ENCODE assay signal across 13 cellular contexts in genomic region chr2:47735912-47736311, GRCh38.
"Had no signal": no experiment of that assay in that cellular context is flagged by ENCODE, and none has a peak within 500 bp of the region (broad histone marks: within the 10 kb centered on the region; RNA-seq: fewer than 3 reads in every experiment).

No MANE protein-coding gene starts in this region.

- H3K36me3 Mint-ChIP-seq: activated naive CD8-positive, alpha-beta T cell treated with anti-CD3 and anti-CD28 coated beads, Interleukin-2, amount 10 ng/mL, durations not matched to agents 7 days and 5 days; naive thymus-derived CD4-positive, alpha-beta T cell had no signal

- H3K27ac ChIP-seq: neutrophil, VCaP had no signal

- H3K9me3 Mint-ChIP-seq: activated CD8-positive, alpha-beta T cell treated with anti-CD3 and anti-CD28 coated beads for 36 hours; activated naive CD8-positive, alpha-beta T cell treated with anti-CD3 and anti-CD28 coated beads, Interleukin-2, amount 10 ng/mL, durations not matched to agents 7 days and 5 days; naive thymus-derived CD4-positive, alpha-beta T cell had no signal

- H3K27ac Mint-ChIP-seq: activated CD8-positive, alpha-beta T cell treated with anti-CD3 and anti-CD28 coated beads for 36 hours; activated naive CD8-positive, alpha-beta T cell treated with anti-CD3 and anti-CD28 coated beads, Interleukin-2, amount 10 ng/mL, durations not matched to agents 7 days and 5 days; naive thymus-derived CD4-positive, alpha-beta T cell had no signal

- H3K4me1 Mint-ChIP-seq: activated naive CD8-positive, alpha-beta T cell treated with anti-CD3 and anti-CD28 coated beads, Interleukin-2, amount 10 ng/mL, durations not matched to agents 7 days and 5 days; naive thymus-derived CD4-positive, alpha-beta T cell had no signal

- DNase-seq: activated CD4-positive, alpha-beta T cell treated with anti-CD3 and anti-CD28 coated beads for 4 hours; activated CD8-positive, alpha-beta memory T cell treated with anti-CD3 and anti-CD28 coated beads, Interleukin-2, amount 50 U/mL, for 48 hours; activated CD8-positive, alpha-beta T cell treated with anti-CD3 and anti-CD28 coated beads for 36 hours; activated naive CD8-positive, alpha-beta T cell treated with anti-CD3 and anti-CD28 coated beads, Interleukin-2, amount 10 ng/mL, durations not matched to agents 7 days and 5 days; aorta; dorsolateral prefrontal cortex; left cardiac atrium; naive thymus-derived CD4-positive, alpha-beta T cell; stimulated activated CD4-positive, alpha-beta T cell treated with anti-CD3 and anti-CD28 coated beads, Interleukin-4, amount 100 ng/mL, for 4 hours had no signal

- H3K4me3 ChIP-seq: dorsolateral prefrontal cortex, lung had no signal

- H3K9me3 ChIP-seq: neutrophil had no signal

- H3K27me3 ChIP-seq: dorsolateral prefrontal cortex, neutrophil had no signal

- H3K4me3 Mint-ChIP-seq: activated CD8-positive, alpha-beta T cell treated with anti-CD3 and anti-CD28 coated beads for 36 hours; activated naive CD8-positive, alpha-beta T cell treated with anti-CD3 and anti-CD28 coated beads, Interleukin-2, amount 10 ng/mL, durations not matched to agents 7 days and 5 days; naive thymus-derived CD4-positive, alpha-beta T cell had no signal

- ATAC-seq: activated CD8-positive, alpha-beta T cell treated with anti-CD3 and anti-CD28 coated beads for 36 hours; esophagus mucosa; left cardiac atrium; naive thymus-derived CD4-positive, alpha-beta T cell had no signal

- H3K36me3 ChIP-seq: neutrophil had no signal
